Comparison of ENCODE assay signal across 25 cellular contexts in the genomic region with DNA sequence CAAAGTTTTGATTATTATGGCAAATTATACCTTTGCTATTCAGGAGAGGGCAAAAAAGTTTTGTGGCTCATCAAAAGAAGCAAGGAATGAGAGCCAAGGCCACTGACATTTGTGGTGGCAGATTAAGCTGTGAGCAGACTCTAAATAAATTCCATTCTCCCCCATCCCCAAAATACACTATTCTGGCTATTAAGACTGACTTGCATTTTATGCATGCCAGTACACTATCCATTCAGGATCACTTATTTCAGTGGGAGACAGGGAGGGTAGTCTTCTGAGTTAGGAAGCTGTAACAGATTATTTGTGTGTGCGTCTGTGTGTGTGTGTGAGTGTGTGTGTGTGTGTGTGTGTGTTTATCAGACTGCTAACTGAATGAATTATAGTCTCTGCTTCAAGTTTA.
A peak's percentile ranks its signal among the peaks of the same experiment; 100 is the strongest.
DNase-seq lines count a peak whose midpoint lies in the region; ATAC-seq and TF ChIP-seq lines count a peak whose summit lies in the region.
"Had no signal": no experiment of that assay in that cellular context is flagged by ENCODE, and none has a peak within 500 bp of the region (broad histone marks: within the 10 kb centered on the region; RNA-seq: fewer than 3 reads in every experiment).

No MANE protein-coding gene starts in this region.

- H3K23ac ChIP-seq in mesendoderm (ENCODE audit: low read length): no peak overlapping the region

- H3K4me3 Mint-ChIP-seq in activated CD4-positive, alpha-beta memory T cell treated with anti-CD3 and anti-CD28 coated beads, Interleukin-2, amount 10 ng/mL, durations not matched to agents 7 days and 5 days: no peak overlapping the region
- H3K4me3 Mint-ChIP-seq: activated naive CD8-positive, alpha-beta T cell treated with anti-CD3 and anti-CD28 coated beads for 36 hours; immature natural killer cell; stimulated activated naive CD8-positive, alpha-beta T cell treated with anti-CD3 and anti-CD28 coated beads, Interleukin-15, Interleukin-2, amounts not matched to agents 100 ng/mL and 50 ng/mL, for 24 hours had no signal

- CTCF ChIA-PET in activated CD4-positive, alpha-beta memory T cell treated with anti-CD3 and anti-CD28 coated beads, Interleukin-2, amount 10 ng/mL, durations not matched to agents 7 days and 5 days (lab: Charles Lee): no interaction called here

- no peak overlapping the region for H2BK120ac ChIP-seq in mesendoderm (ENCODE audit: low read depth, low read length)

- H3K27ac Mint-ChIP-seq in activated CD4-positive, alpha-beta memory T cell treated with anti-CD3 and anti-CD28 coated beads, Interleukin-2, amount 10 ng/mL, durations not matched to agents 7 days and 5 days: no peak overlapping the region
- H3K27ac Mint-ChIP-seq: activated naive CD8-positive, alpha-beta T cell treated with anti-CD3 and anti-CD28 coated beads for 36 hours; immature natural killer cell; stimulated activated naive CD8-positive, alpha-beta T cell treated with anti-CD3 and anti-CD28 coated beads, Interleukin-15, Interleukin-2, amounts not matched to agents 100 ng/mL and 50 ng/mL, for 24 hours had no signal

- no peak overlapping the region for H4K8ac ChIP-seq in mesendoderm (ENCODE audit: low read depth, low read length)

- H3K79me1 ChIP-seq in mesendoderm (ENCODE audit: low read length): no peaks in the 10 kb centered on the region

- no peaks in the 10 kb centered on the region for H3K9me3 Mint-ChIP-seq in activated CD4-positive, alpha-beta memory T cell treated with anti-CD3 and anti-CD28 coated beads, Interleukin-2, amount 10 ng/mL, durations not matched to agents 7 days and 5 days
- H3K9me3 Mint-ChIP-seq: activated naive CD8-positive, alpha-beta T cell treated with anti-CD3 and anti-CD28 coated beads for 36 hours; stimulated activated naive CD8-positive, alpha-beta T cell treated with anti-CD3 and anti-CD28 coated beads, Interleukin-15, Interleukin-2, amounts not matched to agents 100 ng/mL and 50 ng/mL, for 24 hours had no signal

- no peaks in the 10 kb centered on the region for H3K36me3 Mint-ChIP-seq in activated CD4-positive, alpha-beta memory T cell treated with anti-CD3 and anti-CD28 coated beads, Interleukin-2, amount 10 ng/mL, durations not matched to agents 7 days and 5 days (ENCODE audit: low read depth)
- H3K36me3 Mint-ChIP-seq: activated naive CD8-positive, alpha-beta T cell treated with anti-CD3 and anti-CD28 coated beads for 36 hours; immature natural killer cell had no signal

- H3K18ac ChIP-seq in mesendoderm (ENCODE audit: low read length): no peak overlapping the region

- peaks cover under 1% of the 10 kb centered on the region for H3K4me1 ChIP-seq in Loucy (ENCODE audit: insufficient read depth, low read length, poor library complexity, severe bottlenecking)
- H3K4me1 ChIP-seq in mesendoderm (ENCODE audit: control insufficient read depth, low read depth, low read length): no peaks in the 10 kb centered on the region
- H3K4me1 ChIP-seq in smooth muscle cell (ENCODE audit: low read depth): peaks cover 25% of the 10 kb centered on the region
- H3K4me1 ChIP-seq in BE2C: peaks cover 35% of the 10 kb centered on the region
- H3K4me1 ChIP-seq: breast epithelium had no signal

- H3K9ac ChIP-seq in Loucy (ENCODE audit: low read depth, low read length, poor library complexity, severe bottlenecking): no peak overlapping the region
- no peak overlapping the region for H3K9ac ChIP-seq in mesendoderm (ENCODE audit: low read length)
- no peak overlapping the region for H3K9ac ChIP-seq in smooth muscle cell (ENCODE audit: low read depth)

- H3F3A ChIP-seq in Loucy (ENCODE audit: low read depth) (no peaks in the 10 kb centered on the region), smooth muscle cell (ENCODE audit: low read depth) (no peaks in the 10 kb centered on the region)

- no peak for ATAC-seq in HG02840 (IDR thresholded peaks at IDR 0.05; ENCODE audit: low FRiP score, unreplicated experiment)
- ATAC-seq: left ventricle myocardium superior had no signal

- H2AFZ ChIP-seq in Loucy (ENCODE audit: low read length): 0 out of 2 replicates have a peak overlapping the region, but pooled peaks have one; percentile 55
- H2AFZ ChIP-seq in smooth muscle cell (ENCODE audit: low read depth): peak overlapping the region; percentile 46

- no peaks in the 10 kb centered on the region for H3K9me2 ChIP-seq in Loucy (replicated peaks; ENCODE audit: low read depth, low read length)

- H4K20me1 ChIP-seq in Loucy (ENCODE audit: insufficient read depth, low read length, poor library complexity, severe bottlenecking): no peaks in the 10 kb centered on the region
- no peaks in the 10 kb centered on the region for H4K20me1 ChIP-seq in smooth muscle cell (ENCODE audit: low read depth)

- no peak overlapping the region for H3K56ac ChIP-seq in mesendoderm (ENCODE audit: low read length)

- peak; percentile 61 for DNase-seq in astrocyte of the hippocampus (ENCODE audit: low read depth, low spot score)
- peak; percentile 17 for DNase-seq in mesendoderm
- no peak for DNase-seq in smooth muscle cell (lab: John Stamatoyannopoulos, UW; ENCODE audit: unreplicated experiment)
- DNase-seq in BE2C: no peak
- DNase-seq in activated CD4-positive, alpha-beta memory T cell treated with anti-CD3 and anti-CD28 coated beads, Interleukin-2, amount 10 ng/mL, durations not matched to agents 7 days and 5 days: no peak
- DNase-seq: activated CD4-positive, alpha-beta T cell treated with anti-CD3 and anti-CD28 coated beads, Interleukin-2, amount 50 U/mL, for 1 hour; activated naive CD8-positive, alpha-beta T cell treated with anti-CD3 and anti-CD28 coated beads for 36 hours; AML-193; DMS79; H7; immature natural killer cell; Kasumi-1; left ventricle myocardium superior; NCI-H1048; NCI-H2029 treated with DMSO at 0.1 percent for 48 hours; NCI-H524; occipital lobe; retina; stimulated activated CD4-positive, alpha-beta T cell treated with anti-CD3 and anti-CD28 coated beads, Interleukin-4, amount 100 ng/mL, for 4 hours had no signal

- no peak overlapping the region for H2AK5ac ChIP-seq in mesendoderm (ENCODE audit: low read length)

- H3K27me3 ChIP-seq in Loucy (ENCODE audit: insufficient read depth, low read length, poor library complexity, severe bottlenecking) (no peaks in the 10 kb centered on the region), mesendoderm (ENCODE audit: insufficient read depth, low read length, poor library complexity) (no peaks in the 10 kb centered on the region), smooth muscle cell (ENCODE audit: low read depth) (no peaks in the 10 kb centered on the region), BE2C (no peaks in the 10 kb centered on the region)
- H3K27me3 ChIP-seq: breast epithelium, tibial nerve had no signal

- H3K4me2 ChIP-seq in Loucy (ENCODE audit: low read depth, low read length, poor library complexity, severe bottlenecking) (no peak overlapping the region), mesendoderm (ENCODE audit: low read length) (no peak overlapping the region), smooth muscle cell (peak overlapping the region; percentile 53)

- H2BK5ac ChIP-seq in mesendoderm (ENCODE audit: low read length): no peak overlapping the region

- no peak overlapping the region for H2BK15ac ChIP-seq in mesendoderm (replicated peaks; ENCODE audit: low read depth)

- H3K4ac ChIP-seq in mesendoderm (ENCODE audit: low read depth, low read length): no peak overlapping the region

- H3K36me3 ChIP-seq in Loucy (ENCODE audit: insufficient read depth, low read length) (no peaks in the 10 kb centered on the region), mesendoderm (ENCODE audit: control insufficient read depth, insufficient read depth, low read length) (no peaks in the 10 kb centered on the region), smooth muscle cell (ENCODE audit: low read depth) (no peaks in the 10 kb centered on the region), BE2C (no peaks in the 10 kb centered on the region)
- H3K36me3 ChIP-seq: breast epithelium, tibial nerve had no signal

- H4K5ac ChIP-seq in mesendoderm (ENCODE audit: low read length): no peak overlapping the region

- no peaks in the 10 kb centered on the region for H3K79me2 ChIP-seq in Loucy (ENCODE audit: insufficient read depth, low read length)
- no peaks in the 10 kb centered on the region for H3K79me2 ChIP-seq in mesendoderm (ENCODE audit: control insufficient read depth, insufficient read depth, low read length)
- H3K79me2 ChIP-seq in smooth muscle cell (ENCODE audit: low read depth): no peaks in the 10 kb centered on the region

- H3K9me3 ChIP-seq in Loucy (ENCODE audit: insufficient read depth, low read depth, low read length): no peaks in the 10 kb centered on the region
- no peaks in the 10 kb centered on the region for H3K9me3 ChIP-seq in smooth muscle cell (replicated peaks; ENCODE audit: low read depth)
- H3K9me3 ChIP-seq in BE2C: no peaks in the 10 kb centered on the region
- H3K9me3 ChIP-seq: breast epithelium, tibial nerve had no signal

- no peak for TF ChIP-seq CTCF in Loucy (conservative IDR thresholded peaks at IDR 0.05; ENCODE audit: low read length)
- TF ChIP-seq CTCF in smooth muscle cell (IDR thresholded peaks at IDR 0.05; ENCODE audit: borderline replicate concordance, insufficient read depth, poor library complexity, severe bottlenecking): no peak
- TF ChIP-seq CTCF in BE2C (IDR thresholded peaks at IDR 0.05; ENCODE audit: low read depth, low read length): no peak

- H3K27me3 Mint-ChIP-seq in activated CD4-positive, alpha-beta memory T cell treated with anti-CD3 and anti-CD28 coated beads, Interleukin-2, amount 10 ng/mL, durations not matched to agents 7 days and 5 days: no peaks in the 10 kb centered on the region
- H3K27me3 Mint-ChIP-seq: activated naive CD8-positive, alpha-beta T cell treated with anti-CD3 and anti-CD28 coated beads for 36 hours; stimulated activated naive CD8-positive, alpha-beta T cell treated with anti-CD3 and anti-CD28 coated beads, Interleukin-15, Interleukin-2, amounts not matched to agents 100 ng/mL and 50 ng/mL, for 24 hours had no signal

- no peak overlapping the region for H3K4me3 ChIP-seq in Loucy (ENCODE audit: low read length, poor library complexity, severe bottlenecking)
- no peak overlapping the region for H3K4me3 ChIP-seq in mesendoderm (ENCODE audit: low read length)
- no peak overlapping the region for H3K4me3 ChIP-seq in smooth muscle cell
- no peak overlapping the region for H3K4me3 ChIP-seq in BE2C (ENCODE audit: low read depth, low read length)
- H3K4me3 ChIP-seq: breast epithelium, tibial nerve had no signal

- no CpG with 5 or more reads among the region's 1 CpG for WGBS in mesendoderm (ENCODE audit: extremely low coverage, insufficient coverage, low lambda C conversion rate)
- WGBS in smooth muscle cell (ENCODE audit: low lambda C conversion rate): 56% methylated on average over 1 of the region's 1 CpG

- no peaks in the 10 kb centered on the region for H3K4me1 Mint-ChIP-seq in activated CD4-positive, alpha-beta memory T cell treated with anti-CD3 and anti-CD28 coated beads, Interleukin-2, amount 10 ng/mL, durations not matched to agents 7 days and 5 days
- H3K4me1 Mint-ChIP-seq: activated naive CD8-positive, alpha-beta T cell treated with anti-CD3 and anti-CD28 coated beads for 36 hours; immature natural killer cell had no signal

- POLR2A ChIA-PET in activated CD4-positive, alpha-beta memory T cell treated with anti-CD3 and anti-CD28 coated beads, Interleukin-2, amount 10 ng/mL, durations not matched to agents 7 days and 5 days (lab: Charles Lee): no interaction called here

- no peak overlapping the region for H3K27ac ChIP-seq in mesendoderm (ENCODE audit: low read depth, low read length)
- H3K27ac ChIP-seq in smooth muscle cell (ENCODE audit: low read depth): no peak overlapping the region
- H3K27ac ChIP-seq: breast epithelium, tibial nerve, VCaP had no signal

Comparison
In these comparisons a context has a peak if more than half of its experiments do, and no peak if none do; other contexts are left out.
1. DNase-seq: peak in astrocyte of the hippocampus (single experiment) and mesendoderm (single experiment); none in smooth muscle cell (single experiment), BE2C (single experiment) and activated CD4-positive, alpha-beta memory T cell treated with anti-CD3 and anti-CD28 coated beads, Interleukin-2, amount 10 ng/mL, durations not matched to agents 7 days and 5 days (single experiment).